In the genomic region with DNA sequence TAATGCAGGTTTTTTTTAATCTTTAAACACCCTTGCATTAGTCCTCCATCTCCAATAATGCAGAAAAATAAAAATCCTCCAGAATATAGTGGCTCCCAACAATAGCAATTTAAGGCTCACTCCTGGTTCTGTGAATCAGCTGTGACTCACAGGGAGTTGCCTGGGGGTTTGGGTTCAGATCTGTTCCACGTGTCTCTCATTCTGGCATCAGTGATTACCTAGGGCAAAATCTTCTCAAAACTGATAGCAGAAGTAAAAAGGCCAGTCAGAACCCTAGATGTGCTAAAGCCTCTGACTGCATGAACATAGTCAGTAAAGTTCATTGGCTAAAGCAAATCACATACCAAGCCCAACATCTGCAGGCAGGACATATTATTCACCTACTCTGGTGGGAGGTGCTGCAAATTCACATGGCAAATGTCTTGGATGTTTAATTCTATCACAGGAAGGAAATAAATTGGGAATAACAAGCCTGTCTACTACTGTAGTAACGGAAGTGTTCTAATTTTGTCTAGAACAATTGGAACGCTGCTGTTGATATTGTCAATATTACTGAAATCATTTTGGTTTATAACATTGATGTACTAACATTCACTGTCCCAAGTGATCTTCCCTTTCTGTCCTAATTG, we compare ENCODE assay signal across 28 cellular contexts.
"Had no signal": no experiment of that assay in that cellular context is flagged by ENCODE, and none has a peak within 500 bp of the region (broad histone marks: within the 10 kb centered on the region; RNA-seq: fewer than 3 reads in every experiment).

No MANE protein-coding gene starts in this region.

- DNase-seq: activated CD4-positive, alpha-beta memory T cell treated with anti-CD3 and anti-CD28 coated beads, Interleukin-2, amount 10 ng/mL, durations not matched to agents 7 days and 5 days; activated CD4-positive, alpha-beta T cell treated with anti-CD3 and anti-CD28 coated beads for 1 hour; activated CD4-positive, alpha-beta T cell treated with anti-CD3 and anti-CD28 coated beads, Interleukin-2, amount 10 ng/mL, durations not matched to agents 7 days and 5 days; activated CD8-positive, alpha-beta memory T cell treated with anti-CD3 and anti-CD28 coated beads, Interleukin-2, amount 50 U/mL, for 48 hours; activated gamma-delta T cell; activated naive CD4-positive, alpha-beta T cell treated with anti-CD3 and anti-CD28 coated beads, Interleukin-2, amount 10 ng/mL, durations not matched to agents 7 days and 5 days; activated naive CD8-positive, alpha-beta T cell treated with anti-CD3 and anti-CD28 coated beads, Interleukin-2, amount 10 ng/mL, durations not matched to agents 7 days and 5 days; activated T-cell treated with anti-CD3 and anti-CD28 coated beads, Interleukin-2, amount 50 U/mL, for 24 hours; dermis blood vessel endothelial cell; effector CD4-positive, alpha-beta T cell; erythroblast; heart left ventricle; hypothalamus; immature natural killer cell; left ventricle myocardium inferior; mucosa of descending colon; right lobe of liver; stimulated activated CD4-positive, alpha-beta T cell treated with anti-CD3 and anti-CD28 coated beads, Interleukin-12 subunit alpha, Interleukin-12 subunit beta, amount 100 ng/mL, for 4 hours; stimulated activated CD4-positive, alpha-beta T cell treated with anti-CD3 and anti-CD28 coated beads, Interleukin-4, amount 100 ng/mL, for 1 hour; T-cell; WERI-Rb-1 had no signal

- H3K27me3 ChIP-seq: heart left ventricle, right lobe of liver, vagina had no signal

- ATAC-seq: heart left ventricle; mucosa of descending colon; natural killer cell treated with Interleukin-12 subunit alpha and Interleukin-12 subunit beta and Interleukin-15 and Interleukin-18, amount 100 ng/mL, for 72 hours; stimulated activated effector memory CD8-positive, alpha-beta T cell treated with anti-CD3 and anti-CD28 coated beads, Interleukin-12 subunit alpha, Interleukin-12 subunit beta, amount 100 ng/mL, for 72 hours; T-cell had no signal

- H3K27ac ChIP-seq: left ventricle myocardium inferior, right lobe of liver, thoracic aorta, vagina, WERI-Rb-1 had no signal

- FAIRE-seq: colon, endometrium had no signal

- H3K4me3 ChIP-seq: heart left ventricle, left ventricle myocardium inferior, lung, mucosa of descending colon, right lobe of liver, thoracic aorta, vagina had no signal

- H3K4me1 ChIP-seq: left ventricle myocardium inferior, right lobe of liver, vagina had no signal

- H3K36me3 ChIP-seq: heart left ventricle, left ventricle myocardium inferior, right lobe of liver, thoracic aorta, vagina, WERI-Rb-1 had no signal

- H3K9me3 ChIP-seq: right lobe of liver had no signal
